ENCODE assay signal across 1 cellular context in the genomic region with DNA sequence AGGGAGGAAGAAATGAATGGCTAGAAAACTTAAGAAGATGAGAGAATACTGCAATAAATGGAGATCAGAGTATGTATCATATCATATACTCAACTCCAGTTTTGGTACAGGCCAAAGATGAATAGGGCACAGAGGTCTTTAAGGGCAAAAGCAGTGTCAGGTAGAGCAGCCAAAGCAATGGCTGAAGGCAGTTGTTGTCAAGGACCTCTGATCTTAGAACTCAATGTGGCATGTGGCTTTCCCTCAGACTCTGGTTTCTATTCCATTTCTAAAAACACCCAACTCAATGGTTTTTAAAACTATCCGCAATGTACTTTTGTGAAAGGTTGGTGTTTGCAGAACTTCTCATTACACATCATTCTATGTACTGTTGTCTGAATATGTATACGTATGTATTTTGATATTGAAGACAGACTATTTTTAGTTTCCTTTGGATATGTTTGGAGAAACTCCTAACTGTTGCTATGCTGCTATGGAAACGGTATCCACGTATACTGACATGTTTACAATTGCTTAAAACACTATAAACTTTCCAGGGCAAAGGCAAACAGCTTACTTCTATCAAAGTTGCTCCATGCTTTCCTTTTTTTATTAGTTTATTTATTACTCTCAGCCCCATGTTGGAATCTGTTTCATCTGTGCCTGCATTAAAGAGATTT.
TF ChIP-seq lines count a peak whose summit lies in the region.

No MANE protein-coding gene starts in this region.

TF ChIP-seq in WTC11, 78 proteins besides CTCF, POLR2A, EP300 and RAD21 (continued from another document):
- TF ChIP-seq, protein P1, sequence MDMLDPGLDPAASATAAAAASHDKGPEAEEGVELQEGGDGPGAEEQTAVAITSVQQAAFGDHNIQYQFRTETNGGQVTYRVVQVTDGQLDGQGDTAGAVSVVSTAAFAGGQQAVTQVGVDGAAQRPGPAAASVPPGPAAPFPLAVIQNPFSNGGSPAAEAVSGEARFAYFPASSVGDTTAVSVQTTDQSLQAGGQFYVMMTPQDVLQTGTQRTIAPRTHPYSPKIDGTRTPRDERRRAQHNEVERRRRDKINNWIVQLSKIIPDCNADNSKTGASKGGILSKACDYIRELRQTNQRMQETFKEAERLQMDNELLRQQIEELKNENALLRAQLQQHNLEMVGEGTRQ (CRISPR knock-in tag; IDR thresholded peaks at IDR 0.05) = no peak
- TF ChIP-seq SMAD4 (CRISPR knock-in tag; IDR thresholded peaks at IDR 0.05) (no peak), RORB (CRISPR knock-in tag; IDR thresholded peaks at IDR 0.05) (no peak), IRF2 (CRISPR knock-in tag; IDR thresholded peaks at IDR 0.05; ENCODE audit: borderline replicate concordance, low read depth) (no peak), USF1 (CRISPR knock-in tag; IDR thresholded peaks at IDR 0.05) (no peak), FOXK1 (CRISPR knock-in tag; IDR thresholded peaks at IDR 0.05) (no peak), NR3C1 (CRISPR knock-in tag; conservative IDR thresholded peaks at IDR 0.05; ENCODE audit: low read depth) (no peak), CREM (CRISPR knock-in tag; IDR thresholded peaks at IDR 0.05) (no peak), CBFB (CRISPR knock-in tag; IDR thresholded peaks at IDR 0.05; ENCODE audit: low read depth) (no peak)
- TF ChIP-seq, protein P2, sequence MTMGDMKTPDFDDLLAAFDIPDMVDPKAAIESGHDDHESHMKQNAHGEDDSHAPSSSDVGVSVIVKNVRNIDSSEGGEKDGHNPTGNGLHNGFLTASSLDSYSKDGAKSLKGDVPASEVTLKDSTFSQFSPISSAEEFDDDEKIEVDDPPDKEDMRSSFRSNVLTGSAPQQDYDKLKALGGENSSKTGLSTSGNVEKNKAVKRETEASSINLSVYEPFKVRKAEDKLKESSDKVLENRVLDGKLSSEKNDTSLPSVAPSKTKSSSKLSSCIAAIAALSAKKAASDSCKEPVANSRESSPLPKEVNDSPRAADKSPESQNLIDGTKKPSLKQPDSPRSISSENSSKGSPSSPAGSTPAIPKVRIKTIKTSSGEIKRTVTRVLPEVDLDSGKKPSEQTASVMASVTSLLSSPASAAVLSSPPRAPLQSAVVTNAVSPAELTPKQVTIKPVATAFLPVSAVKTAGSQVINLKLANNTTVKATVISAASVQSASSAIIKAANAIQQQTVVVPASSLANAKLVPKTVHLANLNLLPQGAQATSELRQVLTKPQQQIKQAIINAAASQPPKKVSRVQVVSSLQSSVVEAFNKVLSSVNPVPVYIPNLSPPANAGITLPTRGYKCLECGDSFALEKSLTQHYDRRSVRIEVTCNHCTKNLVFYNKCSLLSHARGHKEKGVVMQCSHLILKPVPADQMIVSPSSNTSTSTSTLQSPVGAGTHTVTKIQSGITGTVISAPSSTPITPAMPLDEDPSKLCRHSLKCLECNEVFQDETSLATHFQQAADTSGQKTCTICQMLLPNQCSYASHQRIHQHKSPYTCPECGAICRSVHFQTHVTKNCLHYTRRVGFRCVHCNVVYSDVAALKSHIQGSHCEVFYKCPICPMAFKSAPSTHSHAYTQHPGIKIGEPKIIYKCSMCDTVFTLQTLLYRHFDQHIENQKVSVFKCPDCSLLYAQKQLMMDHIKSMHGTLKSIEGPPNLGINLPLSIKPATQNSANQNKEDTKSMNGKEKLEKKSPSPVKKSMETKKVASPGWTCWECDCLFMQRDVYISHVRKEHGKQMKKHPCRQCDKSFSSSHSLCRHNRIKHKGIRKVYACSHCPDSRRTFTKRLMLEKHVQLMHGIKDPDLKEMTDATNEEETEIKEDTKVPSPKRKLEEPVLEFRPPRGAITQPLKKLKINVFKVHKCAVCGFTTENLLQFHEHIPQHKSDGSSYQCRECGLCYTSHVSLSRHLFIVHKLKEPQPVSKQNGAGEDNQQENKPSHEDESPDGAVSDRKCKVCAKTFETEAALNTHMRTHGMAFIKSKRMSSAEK (CRISPR knock-in tag; IDR thresholded peaks at IDR 0.05; ENCODE audit: borderline replicate concordance) = no peak
- TF ChIP-seq, protein P3, sequence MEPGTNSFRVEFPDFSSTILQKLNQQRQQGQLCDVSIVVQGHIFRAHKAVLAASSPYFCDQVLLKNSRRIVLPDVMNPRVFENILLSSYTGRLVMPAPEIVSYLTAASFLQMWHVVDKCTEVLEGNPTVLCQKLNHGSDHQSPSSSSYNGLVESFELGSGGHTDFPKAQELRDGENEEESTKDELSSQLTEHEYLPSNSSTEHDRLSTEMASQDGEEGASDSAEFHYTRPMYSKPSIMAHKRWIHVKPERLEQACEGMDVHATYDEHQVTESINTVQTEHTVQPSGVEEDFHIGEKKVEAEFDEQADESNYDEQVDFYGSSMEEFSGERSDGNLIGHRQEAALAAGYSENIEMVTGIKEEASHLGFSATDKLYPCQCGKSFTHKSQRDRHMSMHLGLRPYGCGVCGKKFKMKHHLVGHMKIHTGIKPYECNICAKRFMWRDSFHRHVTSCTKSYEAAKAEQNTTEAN (CRISPR knock-in tag; IDR thresholded peaks at IDR 0.05) = no peak
- TF ChIP-seq, protein P4, sequence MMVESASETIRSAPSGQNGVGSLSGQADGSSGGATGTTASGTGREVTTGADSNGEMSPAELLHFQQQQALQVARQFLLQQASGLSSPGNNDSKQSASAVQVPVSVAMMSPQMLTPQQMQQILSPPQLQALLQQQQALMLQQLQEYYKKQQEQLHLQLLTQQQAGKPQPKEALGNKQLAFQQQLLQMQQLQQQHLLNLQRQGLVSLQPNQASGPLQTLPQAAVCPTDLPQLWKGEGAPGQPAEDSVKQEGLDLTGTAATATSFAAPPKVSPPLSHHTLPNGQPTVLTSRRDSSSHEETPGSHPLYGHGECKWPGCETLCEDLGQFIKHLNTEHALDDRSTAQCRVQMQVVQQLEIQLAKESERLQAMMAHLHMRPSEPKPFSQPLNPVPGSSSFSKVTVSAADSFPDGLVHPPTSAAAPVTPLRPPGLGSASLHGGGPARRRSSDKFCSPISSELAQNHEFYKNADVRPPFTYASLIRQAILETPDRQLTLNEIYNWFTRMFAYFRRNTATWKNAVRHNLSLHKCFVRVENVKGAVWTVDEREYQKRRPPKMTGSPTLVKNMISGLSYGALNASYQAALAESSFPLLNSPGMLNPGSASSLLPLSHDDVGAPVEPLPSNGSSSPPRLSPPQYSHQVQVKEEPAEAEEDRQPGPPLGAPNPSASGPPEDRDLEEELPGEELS (CRISPR knock-in tag; IDR thresholded peaks at IDR 0.05) = no peak
